ENCODE assay signal across 30 cellular contexts in the genomic region with DNA sequence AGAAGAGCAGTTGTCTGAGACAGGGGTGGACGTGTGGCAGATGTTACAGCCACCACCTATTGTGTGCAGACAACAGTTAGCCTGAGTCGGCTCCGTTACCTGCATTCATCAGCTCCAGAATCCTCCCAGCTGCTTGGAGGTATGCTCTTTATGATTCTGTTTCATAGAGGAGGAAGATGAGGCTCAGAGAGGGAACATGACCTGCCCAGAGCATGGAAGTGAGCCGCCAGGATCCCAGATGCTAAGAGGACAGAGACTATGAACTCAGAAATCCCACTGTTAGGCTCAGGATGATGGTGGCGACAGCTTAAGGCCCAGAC. TPM values are rescaled to one million over a fixed set of nuclear protein-coding genes. Genes with fewer than 3 reads are reported as not detected.
DNase-seq lines count a peak whose midpoint lies in the region; ATAC-seq, FAIRE-seq and TF ChIP-seq lines count a peak whose summit lies in the region.
"Had no signal": no experiment of that assay in that cellular context is flagged by ENCODE, and none has a peak within 500 bp of the region (broad histone marks: within the 10 kb centered on the region; RNA-seq: fewer than 3 reads in every experiment).

No MANE protein-coding gene starts in this region.

- CTCF ChIA-PET in H1 (lab: Charles Lee; ENCODE audit: partially characterized antibody), result interaction anchor here (1.0 to 6.7 kb wide), 6 partner anchors 8 to 340 kb away, joined by 3 to 84 read pairs (median 6); no protein-coding TSS in a partner anchor

- POLR2A ChIA-PET in H1 (lab: Charles Lee; ENCODE audit: partially characterized antibody), result interaction anchor here (0.8 to 3.5 kb wide), 6 partner anchors 10 to 152 kb away, joined by 3 to 11 read pairs (median 3); partner anchors contain the start of genes EWSR1 and RHBDD3

- no peaks in the 10 kb centered on the region for H3K9me3 ChIP-seq in Loucy (ENCODE audit: insufficient read depth, low read depth, low read length)
- no peaks in the 10 kb centered on the region for H3K9me3 ChIP-seq in H1 (ENCODE audit: insufficient read depth in 2 of 2, low read depth in 1 of 2, low read length in 1 of 2)
- H3K9me3 ChIP-seq in osteoblast (ENCODE audit: low read depth, low read length), result no peaks in the 10 kb centered on the region
- no peaks in the 10 kb centered on the region for H3K9me3 ChIP-seq in thyroid gland
- H3K9me3 ChIP-seq: ascending aorta, ovary had no signal

- no peak overlapping the region for H4K91ac ChIP-seq in H1 (replicated peaks; ENCODE audit: insufficient read length, low read length)

- peaks cover 5% of the 10 kb centered on the region for H3K79me1 ChIP-seq in H1 (ENCODE audit: low read depth, low read length)

- H3K18ac ChIP-seq in H1 (ENCODE audit: extremely low read depth, low read length), result no peak overlapping the region

- H3K9me2 ChIP-seq in Loucy (replicated peaks; ENCODE audit: low read depth, low read length), result no peaks in the 10 kb centered on the region

- H3K23me2 ChIP-seq in H1 (ENCODE audit: low read depth, low read length), result peaks cover 4% of the 10 kb centered on the region; the same call in 1 of the 2 replicates

- no peak overlapping the region for H2AFZ ChIP-seq in Loucy (ENCODE audit: low read length)
- H2AFZ ChIP-seq in H1 (ENCODE audit: low read length), result no peak overlapping the region
- no peak overlapping the region for H2AFZ ChIP-seq in osteoblast (ENCODE audit: low read length)

- peaks cover 70% of the 10 kb centered on the region for H3K4me1 ChIP-seq in Loucy (ENCODE audit: insufficient read depth, low read length, poor library complexity, severe bottlenecking)
- peaks cover 3 to 24% (median 7%) of the 10 kb centered on the region in 4 experiments for H3K4me1 ChIP-seq in H1 (replicated peaks in 1 of 4; ENCODE audit: control insufficient read depth in 3 of 4, insufficient read depth in 4 of 4, low read length in 3 of 4)
- H3K4me1 ChIP-seq in osteoblast (ENCODE audit: insufficient read depth, low read length), result peaks cover 7% of the 10 kb centered on the region
- H3K4me1 ChIP-seq in thyroid gland, result peaks cover 12 to 24% of the 10 kb centered on the region in 2 donors
- H3K4me1 ChIP-seq: ascending aorta had no signal

- no peak overlapping the region; the same call in 1 of the 2 replicates for H2BK5ac ChIP-seq in H1 (ENCODE audit: low read depth, low read length)

- DNase-seq in GM12865 (ENCODE audit: low read depth) (no peak), H1 (ENCODE audit: low read depth in 1 of 2, low spot score in 2 of 2) (no peak), osteoblast (ENCODE audit: insufficient read length, low spot score, missing footprints) (peak; percentile 77), thyroid gland (no peak)
- DNase-seq in activated CD4-positive, alpha-beta T cell treated with anti-CD3 and anti-CD28 coated beads for 1 hour, result no peak
- DNase-seq: activated CD4-positive, alpha-beta T cell treated with anti-CD3 and anti-CD28 coated beads, Interleukin-2, amount 10 ng/mL, durations not matched to agents 24 days and 14 days; activated effector memory CD4-positive, alpha-beta T cell treated with anti-CD3 and anti-CD28 coated beads, Interleukin-2, amount 50 U/mL, for 16 hours; activated naive CD8-positive, alpha-beta T cell treated with anti-CD3 and anti-CD28 coated beads for 36 hours; activated T-cell treated with anti-CD3 and anti-CD28 coated beads, Interleukin-2, amount 50 U/mL, for 1 hour; DMS153; GOT3; left ventricle myocardium superior; naive B cell; NCI-H2081 treated with DMSO at 0.1 percent for 48 hours; NCI-H446; ovary; SHP77; small intestine; stimulated activated CD4-positive, alpha-beta T cell treated with anti-CD3 and anti-CD28 coated beads, Interleukin-1b, Interleukin-23, amount 100 ng/mL, for 48 hours; stimulated activated CD8-positive, alpha-beta memory T cell treated with anti-CD3 and anti-CD28 coated beads, Interleukin-4, amount 100 ng/mL, for 48 hours; trophoblast cell had no signal

- H3K23ac ChIP-seq in H1 (ENCODE audit: insufficient read length), result no peak overlapping the region

- H3K79me2 ChIP-seq in Loucy (ENCODE audit: insufficient read depth, low read length) (peaks cover 76% of the 10 kb centered on the region), H1 (ENCODE audit: control insufficient read depth in 1 of 2, insufficient read depth in 2 of 2, low read length in 2 of 2) (no peaks in the 10 kb centered on the region), osteoblast (ENCODE audit: insufficient read depth, low read length) (no peaks in the 10 kb centered on the region)

- H3K14ac ChIP-seq in H1 (ENCODE audit: insufficient read length), result no peak overlapping the region

- H3K4ac ChIP-seq in H1 (replicated peaks; ENCODE audit: insufficient read length, low read depth, low read length), result no peak overlapping the region

- no peak overlapping the region; the same call in 1 of the 2 replicates for H2BK12ac ChIP-seq in H1 (ENCODE audit: low read depth, low read length)

- H3K27me3 ChIP-seq in Loucy (ENCODE audit: insufficient read depth, low read length, poor library complexity, severe bottlenecking) (peaks cover 6% of the 10 kb centered on the region), H1 (replicated peaks in 1 of 4; ENCODE audit: control insufficient read depth in 3 of 4, extremely low read depth in 1 of 4, insufficient read depth in 3 of 4, low read length in 3 of 4) (peaks cover 0 to 12% (median 3%) of the 10 kb centered on the region in 4 experiments; a peak in 5 of 7 replicates), osteoblast (ENCODE audit: insufficient read depth, low read length) (peaks cover 34% of the 10 kb centered on the region), thyroid gland (no peaks in the 10 kb centered on the region)
- H3K27me3 ChIP-seq: ascending aorta, ovary had no signal

- ATAC-seq in GM18520 (IDR thresholded peaks at IDR 0.05; ENCODE audit: unreplicated experiment) (no peak), HG02763 (IDR thresholded peaks at IDR 0.05; ENCODE audit: unreplicated experiment) (no peak)
- ATAC-seq: left ventricle myocardium superior, Panc1 had no signal

- H2AK5ac ChIP-seq in H1 (ENCODE audit: low read depth, low read length), result 0 out of 2 replicates have a peak overlapping the region, but pooled peaks have one; percentile 7

- TF ChIP-seq CTCF in GM12865 (IDR thresholded peaks at IDR 0.05; ENCODE audit: insufficient read depth, low read depth, low read length, missing control alignments) (no peak), Loucy (conservative IDR thresholded peaks at IDR 0.05; ENCODE audit: low read length) (no peak), H1 (IDR thresholded peaks at IDR 0.05; ENCODE audit: control extremely low read depth in 1 of 3, insufficient read depth in 1 of 3, low read depth in 1 of 3, low read length in 3 of 3) (no peak), osteoblast (IDR thresholded peaks at IDR 0.05; ENCODE audit: extremely low read depth, low read depth, low read length) (no peak), thyroid gland (IDR thresholded peaks at IDR 0.05) (no peak)

- H2BK20ac ChIP-seq in H1 (ENCODE audit: low read length), result no peak overlapping the region

- H4K8ac ChIP-seq in H1 (ENCODE audit: extremely low read depth, insufficient read depth, low read length), result no peak overlapping the region

- no peak for TF ChIP-seq POLR2A in H1 (IDR thresholded peaks at IDR 0.05; ENCODE audit: control extremely low read depth in 1 of 2, low read depth in 2 of 2, low read length in 2 of 2)
- TF ChIP-seq POLR2A in thyroid gland (IDR thresholded peaks at IDR 0.05), result no peak

- WGBS in H1 (ENCODE audit: extremely low coverage in 1 of 2, insufficient coverage in 1 of 2, insufficient read length in 1 of 2, insufficient replicate concordance in 2 of 2, low coverage in 1 of 2, low lambda C conversion rate in 2 of 2, missing lambda C conversion rate in 1 of 2), 2 experiments, result 83% methylated on average over 5 of the region's 5 CpGs; no CpG with 5 or more reads in 1 of the 2 experiments
- WGBS in thyroid gland, 2 donors, result 90% methylated on average over 3 to 5 of the region's 5 CpGs

- H3K27ac ChIP-seq in H1 (ENCODE audit: low read depth, low read length) (no peak overlapping the region), osteoblast (ENCODE audit: low read depth, low read length) (no peak overlapping the region), thyroid gland (no peak overlapping the region)
- H3K27ac ChIP-seq: ascending aorta, ovary, VCaP had no signal

- H4K5ac ChIP-seq in H1 (ENCODE audit: insufficient read length, low read depth, low read length), result no peak overlapping the region

- intact Hi-C loops in thyroid gland (cut with DNase I), result no loop called here

- H2BK15ac ChIP-seq in H1 (ENCODE audit: low read length), result no peak overlapping the region

- peaks cover 9% of the 10 kb centered on the region; the same call in 1 of the 2 replicates for H3K36me3 ChIP-seq in Loucy (ENCODE audit: insufficient read depth, low read length)
- H3K36me3 ChIP-seq in H1 (ENCODE audit: control insufficient read depth in 2 of 4, insufficient read depth in 4 of 4, low read length in 3 of 4), result no peaks in the 10 kb centered on the region
- H3K36me3 ChIP-seq in osteoblast (ENCODE audit: insufficient read depth, low read length), result no peaks in the 10 kb centered on the region
- H3K36me3 ChIP-seq in thyroid gland, result no peaks in the 10 kb centered on the region
- H3K36me3 ChIP-seq: ascending aorta, ovary had no signal

- H3K9ac ChIP-seq in Loucy (ENCODE audit: low read depth, low read length, poor library complexity, severe bottlenecking) (peak overlapping the region; percentile 100), H1 (replicated peaks in 1 of 4; ENCODE audit: extremely low read depth in 1 of 4, low read depth in 3 of 4, low read length in 3 of 4) (no peak overlapping the region)

- H2BK120ac ChIP-seq in H1 (replicated peaks; ENCODE audit: low read depth, low read length), result no peak overlapping the region

- H4K20me1 ChIP-seq in Loucy (ENCODE audit: insufficient read depth, low read length, poor library complexity, severe bottlenecking), result peaks cover 35% of the 10 kb centered on the region
- peaks cover 0 to 3% of the 10 kb centered on the region in 2 experiments for H4K20me1 ChIP-seq in H1 (replicated peaks in 1 of 2; ENCODE audit: control insufficient read depth in 1 of 2, insufficient read depth in 2 of 2, low read length in 2 of 2)
- H4K20me1 ChIP-seq in osteoblast (ENCODE audit: insufficient read depth, low read length), result no peaks in the 10 kb centered on the region

- H3F3A ChIP-seq in Loucy (ENCODE audit: low read depth), result peaks cover 29% of the 10 kb centered on the region

- H3K56ac ChIP-seq in H1 (replicated peaks; ENCODE audit: insufficient read length, low read depth, low read length), result no peak overlapping the region

- FAIRE-seq in H1 (lab: Jason Lieb, UNC), result no peak
- FAIRE-seq: islet of Langerhans, small intestine had no signal

- no peak for TF ChIP-seq RAD21 in H1 (IDR thresholded peaks at IDR 0.05 in 1 of 2, conservative IDR thresholded peaks at IDR 0.05 in 1 of 2; ENCODE audit: low read depth in 2 of 2, low read length in 2 of 2)

- no peak for TF ChIP-seq EP300 in H1 (IDR thresholded peaks at IDR 0.05; ENCODE audit: borderline replicate concordance in 1 of 2, low read depth in 2 of 2, low read length in 2 of 2)

- H3K4me2 ChIP-seq in Loucy (ENCODE audit: low read depth, low read length, poor library complexity, severe bottlenecking) (peak overlapping the region; percentile 92), H1 (ENCODE audit: insufficient read depth in 1 of 2, low read depth in 2 of 2, low read length in 2 of 2) (peak overlapping the region; percentile 63 to 89; a peak in 1 of 4 replicates), osteoblast (ENCODE audit: insufficient read depth, low read length) (no peak overlapping the region)

- H3K4me3 ChIP-seq in GM12865 (ENCODE audit: low read depth, low read length), result peak overlapping the region; percentile 61
- H3K4me3 ChIP-seq in Loucy (ENCODE audit: low read length, poor library complexity, severe bottlenecking), result peak overlapping the region; percentile 91
- no peak overlapping the region for H3K4me3 ChIP-seq in H1 (ENCODE audit: extremely low read depth in 1 of 4, insufficient read depth in 2 of 4, low read depth in 3 of 4, low read length in 4 of 4)
- no peak overlapping the region for H3K4me3 ChIP-seq in osteoblast (ENCODE audit: insufficient read depth, low read length)
- no peak overlapping the region for H3K4me3 ChIP-seq in thyroid gland (replicated peaks in 1 of 3)
- H3K4me3 ChIP-seq: ovary had no signal

RNA-seq across cellular contexts. Expression of gene EMID1, which starts 1.5 kb away (rescaled TPM):
- total RNA-seq in H1 (2021; fragmentation: NEBNext Ultra II Directional; extraction: Animal tissue kit (Norgen Biotek cat#: 25700)), result 3.8 and 3.9 TPM in 2 replicates
- polyA plus RNA-seq in H1 (2011; rRNA removed), result 7.4 and 11.1 TPM in 2 replicates
- polyA plus RNA-seq in H1 (2011; cell fraction: cytosol; rRNA removed), result 10.7 TPM
- polyA plus RNA-seq in H1 (2011; cell fraction: nucleus; rRNA removed), result 27.1 TPM
- 3.3 to 7.5 TPM (median 6.0 TPM) in 4 replicates for polyA plus RNA-seq in H1 (2012, experiment 1 of 2)
- 3.9 TPM for polyA plus RNA-seq in H1 (2012, experiment 2 of 2)
- polyA plus RNA-seq in H1 (2013, experiment 1 of 2), result 3.5 TPM
- polyA plus RNA-seq in H1 (2013, experiment 2 of 2), result 3.6 TPM
- 7.1 and 9.3 TPM in 2 replicates for polyA minus RNA-seq in H1 (2011; rRNA and poly(A)+ RNA removed)
- polyA minus RNA-seq in H1 (2011; cell fraction: cytosol; rRNA and poly(A)+ RNA removed), result 7.9 TPM
- polyA minus RNA-seq in H1 (2011; cell fraction: nucleus; rRNA and poly(A)+ RNA removed), result 12.0 TPM
- total RNA-seq in osteoblast (under 0.01 and 0.29 TPM in 2 replicates), thyroid gland (10 to 100 TPM; 14.0 to 55.9 (median 19.0) TPM)
- total RNA-seq: activated CD4-positive, alpha-beta T cell treated with anti-CD3 and anti-CD28 coated beads, Interleukin-2, amount 10 ng/mL, durations not matched to agents 24 days and 14 days; activated CD8-positive, alpha-beta memory T cell treated with anti-CD3 and anti-CD28 coated beads for 36 hours; activated naive CD8-positive, alpha-beta T cell treated with anti-CD3 and anti-CD28 coated beads for 36 hours had no signal
- polyA plus RNA-seq: IgD-negative memory B cell had no signal

Comparison
In these comparisons a context has a peak if more than half of its experiments do, and no peak if none do; other contexts are left out.
1. H3K4me3 ChIP-seq: peak in GM12865 (single experiment) and Loucy (single experiment); none in H1 (0 of 4), osteoblast (single experiment) and thyroid gland (0 of 3).